ENCODE assay signal across 15 cellular contexts in the genomic region with DNA sequence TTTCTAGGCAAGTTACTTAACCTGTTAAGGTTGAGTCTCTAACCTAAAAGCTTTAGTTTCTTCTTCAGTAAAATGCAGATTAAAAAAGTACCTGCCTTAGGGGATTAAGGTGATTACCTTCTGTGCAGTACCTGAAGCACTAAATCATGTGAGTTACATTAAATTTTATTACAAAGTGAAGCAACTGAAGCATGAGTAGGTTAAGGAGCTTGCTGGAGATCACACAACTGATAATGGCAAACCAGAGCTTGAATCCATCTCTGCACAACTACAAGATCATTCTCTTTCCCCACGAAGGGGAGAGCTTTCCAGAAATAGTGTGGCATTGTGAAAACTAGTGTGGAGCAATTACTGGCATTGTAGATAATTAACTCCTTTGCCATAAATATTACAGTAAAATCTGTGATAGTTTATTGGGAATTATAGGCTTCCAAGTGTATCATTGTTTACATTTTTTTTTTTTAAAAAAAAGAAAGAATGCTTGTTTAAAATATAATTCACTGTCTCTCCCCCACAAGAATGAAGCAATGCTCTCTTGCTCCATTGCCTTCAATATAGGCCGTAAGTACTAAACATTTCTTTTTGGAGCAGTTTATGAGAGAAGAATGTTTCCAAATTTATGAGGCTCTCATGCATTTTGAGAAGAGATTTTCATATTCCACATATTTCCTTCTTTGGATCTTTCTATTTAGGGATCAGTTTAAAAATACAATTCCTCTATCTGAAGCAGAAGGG. TPM values are rescaled to one million over a fixed set of nuclear protein-coding genes. Genes with fewer than 3 reads are reported as not detected.
DNase-seq lines count a peak whose midpoint lies in the region; ATAC-seq and TF ChIP-seq lines count a peak whose summit lies in the region.
"Had no signal": no experiment of that assay in that cellular context is flagged by ENCODE, and none has a peak within 500 bp of the region (broad histone marks: within the 10 kb centered on the region; RNA-seq: fewer than 3 reads in every experiment).

No MANE protein-coding gene starts in this region.

- H3K4me1 ChIP-seq in mesenchymal stem cell (ENCODE audit: control insufficient read depth, insufficient read depth, low read depth, low read length) = no peaks in the 10 kb centered on the region
- peaks cover 7% of the 10 kb centered on the region; the same call in 1 of the 2 replicates for H3K4me1 ChIP-seq in BE2C
- H3K4me1 ChIP-seq in naive thymus-derived CD4-positive, alpha-beta T cell (ENCODE audit: control insufficient read depth in 2 of 2, insufficient read depth in 2 of 2, low read length in 2 of 2) = peaks cover 0 to 7% of the 10 kb centered on the region in 2 donors

- no peak overlapping the region for H2BK12ac ChIP-seq in mesenchymal stem cell (ENCODE audit: low read length in 2 of 2)

- no peak overlapping the region for H2AFZ ChIP-seq in mesenchymal stem cell (ENCODE audit: low read depth, low read length)

- TF ChIP-seq CTCF in AG10803 (conservative IDR thresholded peaks at IDR 0.05; ENCODE audit: low read length) (no peak), BE2C (IDR thresholded peaks at IDR 0.05; ENCODE audit: low read depth, low read length) (no peak)

- H4K91ac ChIP-seq in mesenchymal stem cell (ENCODE audit: low read length) = no peak overlapping the region

- no peak for ATAC-seq in naive thymus-derived CD4-positive, alpha-beta T cell
- ATAC-seq: HCT116 had no signal

- no peak overlapping the region for H3K18ac ChIP-seq in mesenchymal stem cell (ENCODE audit: low read depth in 1 of 2, low read length in 2 of 2)

- no peaks in the 10 kb centered on the region for H3K27me3 Mint-ChIP-seq in naive thymus-derived CD4-positive, alpha-beta T cell

- no peaks in the 10 kb centered on the region for H3K79me1 ChIP-seq in mesenchymal stem cell (replicated peaks; ENCODE audit: low read length, poor library complexity, severe bottlenecking)

- WGBS in mesenchymal stem cell = no CpG with 5 or more reads among the region's 2 CpGs

- no peak overlapping the region for H3K4me3 Mint-ChIP-seq in naive thymus-derived CD4-positive, alpha-beta T cell

- no peak overlapping the region for H3K9ac ChIP-seq in mesenchymal stem cell (ENCODE audit: low read length)

- peaks cover 0 to under 1% (median 0%) of the 10 kb centered on the region in 5 donors for H3K36me3 Mint-ChIP-seq in naive thymus-derived CD4-positive, alpha-beta T cell

- peaks cover 8 to 33% (median 18%) of the 10 kb centered on the region in 7 donors for H3K4me1 Mint-ChIP-seq in naive thymus-derived CD4-positive, alpha-beta T cell

- H3K23ac ChIP-seq in mesenchymal stem cell (ENCODE audit: low read length in 2 of 2) = no peak overlapping the region

- peak; percentile 94 for DNase-seq in AG10803 (ENCODE audit: low read depth)
- DNase-seq in NCI-H69 (lab: John Stamatoyannopoulos, UW) = peak; percentile 19
- DNase-seq in dedifferentiated amniotic fluid mesenchymal stem cell (ENCODE audit: extremely low spot score) = peak; percentile 34
- DNase-seq in mesenchymal stem cell = peak; percentile 52
- DNase-seq in Ammon's horn (ENCODE audit: low spot score) = no peak
- no peak for DNase-seq in BE2C
- DNase-seq in naive thymus-derived CD4-positive, alpha-beta T cell = no peak
- DNase-seq in stimulated activated CD4-positive, alpha-beta T cell treated with anti-CD3 and anti-CD28 coated beads, Interleukin-4, amount 100 ng/mL, for 1 hour = no peak
- DNase-seq: Caco-2, KBM-7, NCI-H1105, NCI-H1694 treated with DMSO at 0.1 percent for 48 hours, NCI-H345, NCI-H748 treated with DMSO at 0.1 percent for 48 hours had no signal

- CTCF ChIA-PET in naive thymus-derived CD4-positive, alpha-beta T cell (lab: Charles Lee) = interaction anchor here (0.7 to 1.0 kb wide), 3 partner anchors 10 to 672 kb away, joined by 3 to 4 read pairs (median 3); no protein-coding TSS in a partner anchor

- no peak overlapping the region for H2AK5ac ChIP-seq in mesenchymal stem cell (ENCODE audit: low read length, severe bottlenecking)

- no peak overlapping the region for H3K4me3 ChIP-seq in AG10803 (ENCODE audit: low read length)
- H3K4me3 ChIP-seq in mesenchymal stem cell (ENCODE audit: insufficient read depth in 1 of 2, low read depth in 1 of 2, low read length in 2 of 2) = no peak overlapping the region
- H3K4me3 ChIP-seq in BE2C (ENCODE audit: low read depth, low read length) = no peak overlapping the region
- H3K4me3 ChIP-seq in naive thymus-derived CD4-positive, alpha-beta T cell (ENCODE audit: low read length) = no peak overlapping the region

- no peak overlapping the region for H3K14ac ChIP-seq in mesenchymal stem cell (ENCODE audit: low read length in 2 of 2)

- intact Hi-C loops in naive thymus-derived CD4-positive, alpha-beta T cell (cut with micrococcal nuclease) = loop anchor here in 1 of 2 donors (5.0 kb wide), 1 partner anchor 310 kb away; no protein-coding TSS in a partner anchor

- H2BK5ac ChIP-seq in mesenchymal stem cell (ENCODE audit: low read depth, low read length, poor library complexity, severe bottlenecking) = no peak overlapping the region

- H3K9me3 Mint-ChIP-seq in naive thymus-derived CD4-positive, alpha-beta T cell = peaks cover 0 to 7% (median 0%) of the 10 kb centered on the region in 11 donors

- H3K9me3 ChIP-seq in mesenchymal stem cell (ENCODE audit: control insufficient read depth, low read length) (no peaks in the 10 kb centered on the region), BE2C (no peaks in the 10 kb centered on the region)
- no peaks in the 10 kb centered on the region for H3K9me3 ChIP-seq in naive thymus-derived CD4-positive, alpha-beta T cell (ENCODE audit: control insufficient read depth in 2 of 3, low read length in 3 of 3)
- H3K9me3 ChIP-seq: Caco-2 had no signal

- no peak overlapping the region for H2BK120ac ChIP-seq in mesenchymal stem cell (ENCODE audit: low read depth, low read length)

- no peaks in the 10 kb centered on the region for H3K36me3 ChIP-seq in mesenchymal stem cell (ENCODE audit: control insufficient read depth in 1 of 2, insufficient read depth in 2 of 2, low read depth in 1 of 2, low read length in 2 of 2)
- no peaks in the 10 kb centered on the region for H3K36me3 ChIP-seq in BE2C
- H3K36me3 ChIP-seq in naive thymus-derived CD4-positive, alpha-beta T cell (ENCODE audit: control insufficient read depth in 2 of 3, insufficient read depth in 3 of 3, low read length in 3 of 3) = no peaks in the 10 kb centered on the region

- no peak overlapping the region for H4K8ac ChIP-seq in mesenchymal stem cell (ENCODE audit: low read length)

- H3K27me3 ChIP-seq in mesenchymal stem cell (ENCODE audit: control insufficient read depth in 1 of 2, insufficient read depth in 1 of 2, low read length in 2 of 2) (no peaks in the 10 kb centered on the region), BE2C (no peaks in the 10 kb centered on the region)
- no peaks in the 10 kb centered on the region for H3K27me3 ChIP-seq in naive thymus-derived CD4-positive, alpha-beta T cell (ENCODE audit: control insufficient read depth in 2 of 2, insufficient read depth in 2 of 2, low read length in 2 of 2)

- no peak overlapping the region for H3K4me2 ChIP-seq in mesenchymal stem cell (ENCODE audit: low read length, poor library complexity, severe bottlenecking)

- POLR2A ChIA-PET in naive thymus-derived CD4-positive, alpha-beta T cell (lab: Charles Lee) = interaction anchor here (1.1 kb wide), 1 partner anchor 323 kb away, joined by 5 read pairs; no protein-coding TSS in a partner anchor

- H2BK15ac ChIP-seq in mesenchymal stem cell (ENCODE audit: low read depth, poor library complexity, severe bottlenecking) = no peak overlapping the region

- no peak overlapping the region for H3K27ac ChIP-seq in mesenchymal stem cell (ENCODE audit: low read length, poor library complexity, severe bottlenecking)
- no peak overlapping the region for H3K27ac ChIP-seq in naive thymus-derived CD4-positive, alpha-beta T cell (ENCODE audit: low read depth, low read length)

- H3K4ac ChIP-seq in mesenchymal stem cell (ENCODE audit: low read depth in 1 of 2, low read length in 2 of 2) = no peak overlapping the region

- H3K27ac Mint-ChIP-seq in naive thymus-derived CD4-positive, alpha-beta T cell = peak overlapping the region in 1 of 9 donors; percentile 34

RNA-seq across cellular contexts. Expression of a gene that starts 20.5 kb away (rescaled TPM):
- polyA plus RNA-seq in mesenchymal stem cell (2013, experiment 1 of 2) = 438 TPM
- polyA plus RNA-seq in mesenchymal stem cell (2013, experiment 2 of 2) = 429 TPM
- 70.7 TPM for polyA plus RNA-seq in BE2C (2012; ENCODE audit: insufficient read depth, insufficient read length, low read depth)
- total RNA-seq in naive thymus-derived CD4-positive, alpha-beta T cell = 100 to 1,000 TPM; 157 to 269 (median 175) TPM
- polyA plus RNA-seq in naive thymus-derived CD4-positive, alpha-beta T cell = 100 to 1,000 TPM in 1 of 2 donors, 10 to 100 TPM in 1; 61.5 to 122 TPM

Comparison
In these comparisons a context has a peak if more than half of its experiments do, and no peak if none do; other contexts are left out.
1. DNase-seq: peak in AG10803 (single experiment), NCI-H69 (single experiment), dedifferentiated amniotic fluid mesenchymal stem cell (single experiment) and mesenchymal stem cell (single experiment); none in Ammon's horn (single experiment), BE2C (single experiment), naive thymus-derived CD4-positive, alpha-beta T cell (0 of 9) and stimulated activated CD4-positive, alpha-beta T cell treated with anti-CD3 and anti-CD28 coated beads, Interleukin-4, amount 100 ng/mL, for 1 hour (single experiment).